10 cellular contexts compared by ENCODE assay signal in genomic region chr21:45983981-45984551, GRCh38. TPM values are rescaled to one million over a fixed set of nuclear protein-coding genes. Genes with fewer than 3 reads are reported as not detected.
DNase-seq lines count a peak whose midpoint lies in the region; ATAC-seq and TF ChIP-seq lines count a peak whose summit lies in the region.
"Had no signal": no experiment of that assay in that cellular context is flagged by ENCODE, and none has a peak within 500 bp of the region (broad histone marks: within the 10 kb centered on the region; RNA-seq: fewer than 3 reads in every experiment).

No MANE protein-coding gene starts in this region.

- no peak for TF ChIP-seq CTCF in GM10248 (IDR thresholded peaks at IDR 0.05; ENCODE audit: control extremely low read depth, extremely low read depth, low read depth, missing control alignments)

- intact Hi-C loops in Right ventricle myocardium superior (cut with DNase I) (loop anchor here (10.0 kb wide), 1 partner anchor 71 kb away; no protein-coding TSS in a partner anchor), sciatic nerve (cut with DNase I) (no loop called here)

- DNase-seq in COLO668 (lab: John Stamatoyannopoulos, UW; ENCODE audit: unreplicated experiment) (peak; percentile 34), NCI-H69 (lab: John Stamatoyannopoulos, UW) (peak; percentile 38), Right ventricle myocardium superior (peak; percentile 79), sciatic nerve (ENCODE audit: low spot score) (peak; percentile 66), HuH-7.5 (ENCODE audit: low spot score) (no peak), NCI-H2227 treated with DMSO at 0.1 percent for 48 hours (lab: John Stamatoyannopoulos, UW) (no peak), GM10248 (ENCODE audit: extremely low spot score) (no peak)
- DNase-seq: activated CD4-positive, alpha-beta memory T cell treated with anti-CD3 and anti-CD28 coated beads for 36 hours; thyroid gland had no signal

- POLR2A ChIA-PET in GM10248 (lab: Yijun Ruan, JAX) = no interaction called here

- CTCF ChIA-PET in GM10248 (lab: Yijun Ruan, JAX) = no interaction called here

- ATAC-seq in Right ventricle myocardium superior (ENCODE audit: poor library complexity) (peak; percentile 14), sciatic nerve (peak; percentile 6), GM18502 (IDR thresholded peaks at IDR 0.05; ENCODE audit: poor library complexity, unreplicated experiment) (no peak)

RNA-seq across cellular contexts. Expression of gene COL6A1, which starts 2.5 kb away (rescaled TPM):
- total RNA-seq in Right ventricle myocardium superior = 173 TPM
- 247 TPM for total RNA-seq in sciatic nerve

Comparison
In these comparisons a context has a peak if more than half of its experiments do, and no peak if none do; other contexts are left out.
1. DNase-seq: peak in COLO668 (single experiment), NCI-H69 (single experiment), Right ventricle myocardium superior (single experiment) and sciatic nerve (single experiment); none in HuH-7.5 (single experiment), NCI-H2227 treated with DMSO at 0.1 percent for 48 hours (single experiment) and GM10248 (single experiment).